Comparison of ENCODE assay signal across 9 cellular contexts in the genomic region with DNA sequence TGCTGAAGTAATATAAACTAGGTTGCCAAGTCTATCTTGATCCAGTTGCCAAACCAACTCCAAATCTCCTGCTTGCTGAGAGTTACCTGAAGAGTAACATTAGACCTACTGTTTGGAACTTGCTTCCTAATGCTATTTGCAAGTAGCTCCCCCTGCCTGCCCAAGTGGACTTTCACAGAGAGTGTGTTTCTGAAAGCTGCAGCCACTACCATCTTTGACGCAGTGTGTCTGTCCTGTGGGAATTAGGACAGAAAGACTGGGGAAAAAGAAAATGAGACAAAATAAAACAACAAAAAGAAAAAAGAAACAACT.
DNase-seq lines count a peak whose midpoint lies in the region; ATAC-seq and TF ChIP-seq lines count a peak whose summit lies in the region.
"Had no signal": no experiment of that assay in that cellular context is flagged by ENCODE, and none has a peak within 500 bp of the region (broad histone marks: within the 10 kb centered on the region; RNA-seq: fewer than 3 reads in every experiment).

No MANE protein-coding gene starts in this region.

- intact Hi-C loops in tibial artery (cut with DNase I; ENCODE audit: low total_unique reads) = no loop called here

- no peak overlapping the region for H3K27ac ChIP-seq in tibial artery

- no peak for ATAC-seq in GM21515 (IDR thresholded peaks at IDR 0.05; ENCODE audit: unreplicated experiment)

- H3K36me3 Mint-ChIP-seq in glutamatergic neuron (ENCODE audit: unreplicated experiment) = no peaks in the 10 kb centered on the region

- H3K9me3 ChIP-seq in tibial artery = no peaks in the 10 kb centered on the region

- peak; percentile 22 for DNase-seq in GM12865 (ENCODE audit: low read depth)
- peak; percentile 45 for DNase-seq in NCI-H146 (lab: John Stamatoyannopoulos, UW)
- DNase-seq in dermis blood vessel endothelial cell = peak; percentile 68
- peak; percentile 62 for DNase-seq in mucosa of gallbladder (ENCODE audit: low spot score)
- no peak for DNase-seq in glutamatergic neuron
- DNase-seq in tibial artery = no peak
- DNase-seq in germinal center (ENCODE audit: low spot score) = no peak
- DNase-seq: central memory CD4-positive, alpha-beta T cell had no signal

- no peaks in the 10 kb centered on the region for H3K36me3 ChIP-seq in tibial artery

- no peaks in the 10 kb centered on the region for H3K27me3 ChIP-seq in tibial artery

- no peaks in the 10 kb centered on the region for H3K9me3 Mint-ChIP-seq in glutamatergic neuron (ENCODE audit: unreplicated experiment)

- H3K4me1 Mint-ChIP-seq in glutamatergic neuron (ENCODE audit: low read depth, unreplicated experiment) = no peaks in the 10 kb centered on the region

- H3K4me3 Mint-ChIP-seq in glutamatergic neuron (ENCODE audit: unreplicated experiment) = no peak overlapping the region

- peak; percentile 8 for TF ChIP-seq CTCF in GM12865 (IDR thresholded peaks at IDR 0.05; ENCODE audit: insufficient read depth, low read depth, low read length, missing control alignments)
- no peak for TF ChIP-seq CTCF in glutamatergic neuron (IDR thresholded peaks at IDR 0.05; ENCODE audit: partially characterized antibody, unreplicated experiment)
- TF ChIP-seq CTCF in tibial artery (IDR thresholded peaks at IDR 0.05) = no peak

- no peak overlapping the region for H3K4me3 ChIP-seq in GM12865 (ENCODE audit: low read depth, low read length)
- no peak overlapping the region for H3K4me3 ChIP-seq in tibial artery

- H3K27me3 Mint-ChIP-seq in glutamatergic neuron (ENCODE audit: unreplicated experiment) = no peaks in the 10 kb centered on the region

- no peak overlapping the region for H3K27ac Mint-ChIP-seq in glutamatergic neuron (ENCODE audit: unreplicated experiment)

- no peaks in the 10 kb centered on the region for H3K4me1 ChIP-seq in tibial artery

Comparison
In these comparisons a context has a peak if more than half of its experiments do, and no peak if none do; other contexts are left out.
1. DNase-seq: peak in GM12865 (single experiment), NCI-H146 (single experiment), dermis blood vessel endothelial cell (single experiment) and mucosa of gallbladder (single experiment); none in glutamatergic neuron (single experiment), tibial artery (0 of 2) and germinal center (single experiment).